In genomic region chrX:73819864-73820558, GRCh38 we compare ENCODE assay signal across 13 cellular contexts. TPM values are rescaled to one million over a fixed set of nuclear protein-coding genes. Genes with fewer than 3 reads are reported as not detected.
"Had no signal": no experiment of that assay in that cellular context is flagged by ENCODE, and none has a peak within 500 bp of the region (broad histone marks: within the 10 kb centered on the region; RNA-seq: fewer than 3 reads in every experiment).

No MANE protein-coding gene starts in this region.

RNA-seq across cellular contexts. Expression of gene XIST, which starts 32.5 kb away (rescaled TPM):
- total RNA-seq: activated B cell treated with CpG ODN at 0.5 μM for 24 hours; activated CD4-positive, alpha-beta memory T cell treated with anti-CD3 and anti-CD28 coated beads for 36 hours; activated CD4-positive, alpha-beta memory T cell treated with anti-CD3 and anti-CD28 coated beads, Interleukin-2, amount 10 ng/mL, durations not matched to agents 7 days and 5 days; activated CD4-positive, alpha-beta T cell treated with anti-CD3 and anti-CD28 coated beads for 36 hours; activated CD4-positive, alpha-beta T cell treated with anti-CD3 and anti-CD28 coated beads, Interleukin-2, amount 10 ng/mL, durations not matched to agents 24 days and 14 days; activated CD4-positive, alpha-beta T cell treated with anti-CD3 and anti-CD28 coated beads, Interleukin-2, amount 10 ng/mL, durations not matched to agents 7 days and 5 days; activated CD8-positive, alpha-beta memory T cell treated with anti-CD3 and anti-CD28 coated beads for 36 hours; activated CD8-positive, alpha-beta memory T cell treated with anti-CD3 and anti-CD28 coated beads, Interleukin-2, amount 10 ng/mL, durations not matched to agents 7 days and 5 days; activated CD8-positive, alpha-beta T cell treated with anti-CD3 and anti-CD28 coated beads for 36 hours; activated CD8-positive, alpha-beta T cell treated with anti-CD3 and anti-CD28 coated beads, Interleukin-2, amount 10 ng/mL, durations not matched to agents 7 days and 5 days; T-helper 1 cell treated with Interleukin-12 subunit alpha and Interleukin-12 subunit beta and Interleukin-4 antibody, amounts not matched to agents 30 ng/mL and 1 ng/mL, for 36 hours; T-helper 17 cell; T-helper 2 cell treated with Interferon-gamma antibody and Interleukin-4, amounts not matched to agents 100 ng/mL and 5 ng/mL, for 36 hours had no signal
